In the genomic region with DNA sequence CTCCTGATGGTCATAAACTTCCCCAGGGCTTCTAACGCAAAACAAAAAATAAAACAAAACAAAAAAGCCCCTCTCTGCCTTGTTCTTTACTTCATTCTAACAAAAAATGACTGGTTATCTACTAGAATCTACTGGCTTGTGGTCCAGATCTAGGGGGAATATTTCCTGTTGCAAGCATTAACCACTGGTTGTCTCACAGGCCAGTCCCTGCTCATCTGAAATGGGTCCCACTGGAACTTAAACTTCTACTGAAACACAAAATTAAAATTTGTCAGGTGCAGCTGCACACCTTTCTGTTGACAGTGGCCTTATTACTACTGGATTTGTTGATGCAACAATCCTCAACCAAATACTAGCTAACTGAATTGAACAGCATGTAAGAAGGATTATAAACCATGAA, we compare ENCODE assay signal across 1 cellular context.
TF ChIP-seq lines count a peak whose summit lies in the region.

No MANE protein-coding gene starts in this region.

TF ChIP-seq in SK-N-SH, 30 proteins besides CTCF, POLR2A, EP300 and RAD21:
- TF ChIP-seq NRF1 (IDR thresholded peaks at IDR 0.05; ENCODE audit: low read depth, low read length) (no peak), YY1 (IDR thresholded peaks at IDR 0.05; ENCODE audit: low read depth) (no peak), TEAD4 (IDR thresholded peaks at IDR 0.05; ENCODE audit: borderline replicate concordance, insufficient read depth) (no peak), JUND (IDR thresholded peaks at IDR 0.05) (no peak)
- TF ChIP-seq, protein P1, sequence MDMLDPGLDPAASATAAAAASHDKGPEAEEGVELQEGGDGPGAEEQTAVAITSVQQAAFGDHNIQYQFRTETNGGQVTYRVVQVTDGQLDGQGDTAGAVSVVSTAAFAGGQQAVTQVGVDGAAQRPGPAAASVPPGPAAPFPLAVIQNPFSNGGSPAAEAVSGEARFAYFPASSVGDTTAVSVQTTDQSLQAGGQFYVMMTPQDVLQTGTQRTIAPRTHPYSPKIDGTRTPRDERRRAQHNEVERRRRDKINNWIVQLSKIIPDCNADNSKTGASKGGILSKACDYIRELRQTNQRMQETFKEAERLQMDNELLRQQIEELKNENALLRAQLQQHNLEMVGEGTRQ (IDR thresholded peaks at IDR 0.05; ENCODE audit: borderline replicate concordance, low read depth, low read length), result no peak
